Comparison of ENCODE assay signal across 9 cellular contexts in genomic region chr7:27774717-27775328, GRCh38. TPM values are rescaled to one million over a fixed set of nuclear protein-coding genes. Genes with fewer than 3 reads are reported as not detected.
DNase-seq lines count a peak whose midpoint lies in the region; ATAC-seq, FAIRE-seq and TF ChIP-seq lines count a peak whose summit lies in the region.
"Had no signal": no experiment of that assay in that cellular context is flagged by ENCODE, and none has a peak within 500 bp of the region (broad histone marks: within the 10 kb centered on the region; RNA-seq: fewer than 3 reads in every experiment).

No MANE protein-coding gene starts in this region.

- H3K4me3 Mint-ChIP-seq in nephron progenitor cell = no peak overlapping the region
- H3K4me3 Mint-ChIP-seq in activated T-helper 17 cell treated with anti-CD3 and anti-CD28 coated beads, Interleukin-2, amount 50 U/mL, for 72 hours = no peak overlapping the region
- H3K4me3 Mint-ChIP-seq: activated naive CD4-positive, alpha-beta T cell treated with anti-CD3 and anti-CD28 coated beads, Interleukin-2, amount 50 U/mL, for 24 hours had no signal

- TF ChIP-seq CTCF in nephron progenitor cell (IDR thresholded peaks at IDR 0.05) = peak; percentile 62

- no peaks in the 10 kb centered on the region for H3K4me1 Mint-ChIP-seq in nephron progenitor cell
- H3K4me1 Mint-ChIP-seq in activated T-helper 17 cell treated with anti-CD3 and anti-CD28 coated beads, Interleukin-2, amount 50 U/mL, for 72 hours = peaks cover 22% of the 10 kb centered on the region

- DNase-seq in COLO829 (ENCODE audit: low spot score) (peak; percentile 29), M059J (ENCODE audit: low read depth) (peak; percentile 35), nephron progenitor cell (no peak), 8988T (no peak), left ventricle myocardium superior (no peak)

- H3K9me3 Mint-ChIP-seq in nephron progenitor cell = no peaks in the 10 kb centered on the region
- no peaks in the 10 kb centered on the region for H3K9me3 Mint-ChIP-seq in activated T-helper 17 cell treated with anti-CD3 and anti-CD28 coated beads, Interleukin-2, amount 50 U/mL, for 72 hours
- H3K9me3 Mint-ChIP-seq: activated naive CD4-positive, alpha-beta T cell treated with anti-CD3 and anti-CD28 coated beads, Interleukin-2, amount 50 U/mL, for 24 hours had no signal

- no peak for ATAC-seq in GM19463 (IDR thresholded peaks at IDR 0.05; ENCODE audit: unreplicated experiment)
- no peak for ATAC-seq in activated T-helper 17 cell treated with anti-CD3 and anti-CD28 coated beads, Interleukin-2, amount 50 U/mL, for 72 hours (replicated peaks)
- ATAC-seq in left ventricle myocardium superior = no peak

- peak; percentile 61 for FAIRE-seq in colon (lab: Jason Lieb, UNC)

- no peak overlapping the region for H3K27ac Mint-ChIP-seq in nephron progenitor cell
- no peak overlapping the region for H3K27ac Mint-ChIP-seq in activated T-helper 17 cell treated with anti-CD3 and anti-CD28 coated beads, Interleukin-2, amount 50 U/mL, for 72 hours

- H3K36me3 Mint-ChIP-seq in nephron progenitor cell (ENCODE audit: low read depth) = peaks cover 13% of the 10 kb centered on the region
- H3K36me3 Mint-ChIP-seq in activated T-helper 17 cell treated with anti-CD3 and anti-CD28 coated beads, Interleukin-2, amount 50 U/mL, for 72 hours (ENCODE audit: low read depth) = peaks cover 91% of the 10 kb centered on the region

- H3K27me3 Mint-ChIP-seq in nephron progenitor cell (ENCODE audit: low read depth, poor library complexity) = peaks cover 3% of the 10 kb centered on the region
- no peaks in the 10 kb centered on the region for H3K27me3 Mint-ChIP-seq in activated T-helper 17 cell treated with anti-CD3 and anti-CD28 coated beads, Interleukin-2, amount 50 U/mL, for 72 hours
- H3K27me3 Mint-ChIP-seq: activated naive CD4-positive, alpha-beta T cell treated with anti-CD3 and anti-CD28 coated beads, Interleukin-2, amount 50 U/mL, for 24 hours had no signal

- intact Hi-C loops in left ventricle myocardium superior (cut with micrococcal nuclease) = loop anchor here (10.0 kb wide), 1 partner anchor 150 kb away; no protein-coding TSS in a partner anchor

RNA-seq across cellular contexts. Expression of gene TAX1BP1, which starts 34.9 kb away (rescaled TPM):
- total RNA-seq in M059J (2014; rRNA removed; shearing (Covaris generic)) = 106 and 139 TPM in 2 replicates
- total RNA-seq in activated T-helper 17 cell treated with anti-CD3 and anti-CD28 coated beads, Interleukin-2, amount 50 U/mL, for 72 hours = 100 to 1,000 TPM; 100 to 151 TPM
- 161 TPM for total RNA-seq in left ventricle myocardium superior

Comparison
In these comparisons a context has a peak if more than half of its experiments do, and no peak if none do; other contexts are left out.
1. DNase-seq: peak in COLO829 (single experiment) and M059J (single experiment); none in nephron progenitor cell (single experiment), 8988T (single experiment) and left ventricle myocardium superior (single experiment).